8 cellular contexts compared by ENCODE assay signal in genomic region chr4:75724066-75724866, GRCh38. TPM values are rescaled to one million over a fixed set of nuclear protein-coding genes. Genes with fewer than 3 reads are reported as not detected.
DNase-seq lines count a peak whose midpoint lies in the region; ATAC-seq and TF ChIP-seq lines count a peak whose summit lies in the region.

TSS of gene USO1 (plus strand) at chr4:75724577. CDS start at chr4:75724820, 243 bp downstream.

- H3K27ac ChIP-seq in caudate nucleus (ENCODE audit: low read depth, low read length) (peak within 1 kb of the TSS; percentile 94), spleen (peak within 1 kb of the TSS; percentile 92 to 99 (median 96))

- peaks cover 52% of the 10 kb centered on the region for H3K4me1 Mint-ChIP-seq in activated B cell treated with CpG ODN at 0.5 μM for 24 hours

- H3K36me3 Mint-ChIP-seq in activated B cell treated with CpG ODN at 0.5 μM for 24 hours (ENCODE audit: low read depth): peaks cover 12% of the 10 kb centered on the region

- no peaks in the 10 kb centered on the region for H3K36me3 ChIP-seq in spleen

- 1 to 2% (median 1%) methylated on average over 38 to 48 of the region's 48 CpGs for WGBS in spleen, 5 donors

- TF ChIP-seq CTCF in activated B cell treated with CpG ODN at 0.5 μM for 24 hours (IDR thresholded peaks at IDR 0.05): peak; percentile 23
- TF ChIP-seq CTCF in spleen (IDR thresholded peaks at IDR 0.05 in 8 of 11, conservative IDR thresholded peaks at IDR 0.05 in 3 of 11): peak; percentile 48 to 82 (median 68)

- no peaks in the 10 kb centered on the region for H3K9me3 Mint-ChIP-seq in activated B cell treated with CpG ODN at 0.5 μM for 24 hours

- ATAC-seq in GM19023 (IDR thresholded peaks at IDR 0.05; ENCODE audit: unreplicated experiment) (peak; percentile 86), HG03280 (IDR thresholded peaks at IDR 0.05; ENCODE audit: unreplicated experiment) (peak; percentile 88), activated B cell treated with CpG ODN at 0.5 μM for 24 hours (ENCODE audit: low read depth) (peak; percentile 95)

- POLR2A ChIA-PET in activated B cell treated with CpG ODN at 0.5 μM for 24 hours (lab: Charles Lee): interaction anchor here (0.6 to 3.7 kb wide), 22 partner anchors 10 to 462 kb away, joined by 3 to 90 read pairs (median 4); partner anchors contain the start of genes CDKL2, G3BP2, NAAA and RCHY1

- peaks cover 18 to 65% (median 51%) of the 10 kb centered on the region in 6 donors for H3K4me1 ChIP-seq in spleen

- peak within 1 kb of the TSS; percentile 100 for H3K4me3 Mint-ChIP-seq in activated B cell treated with CpG ODN at 0.5 μM for 24 hours

- H3K27me3 Mint-ChIP-seq in activated B cell treated with CpG ODN at 0.5 μM for 24 hours: no peaks in the 10 kb centered on the region

- H3K9me3 ChIP-seq in spleen: no peaks in the 10 kb centered on the region

- peak within 1 kb of the TSS; percentile 99 for H3K27ac Mint-ChIP-seq in activated B cell treated with CpG ODN at 0.5 μM for 24 hours

- intact Hi-C loops in activated B cell treated with CpG ODN at 0.5 μM for 24 hours (cut with micrococcal nuclease): loop anchor here (1.0 to 10.0 kb wide), 11 partner anchors 26 to 1433 kb away; partner anchors contain the start of genes AREG, CCNG2, CDKL2 and G3BP2
- intact Hi-C loops in spleen (cut with DNase I; ENCODE audit: low total_unique reads): loop anchor here (5.0 kb wide), 1 partner anchor 52 kb away; the partner anchor contains the start of gene G3BP2

- peak within 1 kb of the TSS; percentile 74 to 95 (median 82) for H3K4me3 ChIP-seq in spleen

- CTCF ChIA-PET in activated B cell treated with CpG ODN at 0.5 μM for 24 hours (lab: Charles Lee): interaction anchor here (0.7 to 2.6 kb wide), 13 partner anchors 11 to 209 kb away, joined by 3 to 20 read pairs (median 4); partner anchors contain the start of genes G3BP2, RCHY1 and THAP6

- H3K27me3 ChIP-seq in spleen (replicated peaks in 1 of 7): no peaks in the 10 kb centered on the region

- TF ChIP-seq POLR2A in spleen (IDR thresholded peaks at IDR 0.05): peak; percentile 60 to 92 (median 88)

- DNase-seq in AG20443 (ENCODE audit: low spot score): peak; percentile 98
- peak; percentile 95 for DNase-seq in NCI-H345 (lab: John Stamatoyannopoulos, UW)
- DNase-seq in activated B cell treated with CpG ODN at 0.5 μM for 24 hours: peak; percentile 99
- peak; percentile 68 to 99 (median 97) for DNase-seq in caudate nucleus (lab: John Stamatoyannopoulos, UW)
- DNase-seq in inferior parietal cortex (ENCODE audit: extremely low spot score): peak; percentile 98
- peak; percentile 100 for DNase-seq in spleen

RNA-seq across cellular contexts. Expression of gene USO1, which starts in this region (rescaled TPM):
- total RNA-seq in activated B cell treated with CpG ODN at 0.5 μM for 24 hours (41.3 and 41.7 TPM in 2 replicates), spleen (10 to 100 TPM; 42.9 to 64.8 (median 51.9) TPM)
- polyA plus RNA-seq in spleen: 10 to 100 TPM; 16.4 to 20.6 (median 19.3) TPM

Comparison
In these comparisons a context has a peak if more than half of its experiments do, and no peak if none do; other contexts are left out.
1. Peak in every context shown above with its lines: DNase-seq, ATAC-seq, H3K4me3 ChIP-seq and H3K27ac ChIP-seq.